Comparison of ENCODE assay signal across 16 cellular contexts in genomic region chrX:37453821-37454220, GRCh38.
A peak's percentile ranks its signal among the peaks of the same experiment; 100 is the strongest.
DNase-seq lines count a peak whose midpoint lies in the region; ATAC-seq, FAIRE-seq and TF ChIP-seq lines count a peak whose summit lies in the region.
"Had no signal": no experiment of that assay in that cellular context is flagged by ENCODE, and none has a peak within 500 bp of the region (broad histone marks: within the 10 kb centered on the region; RNA-seq: fewer than 3 reads in every experiment).

No MANE protein-coding gene starts in this region.

- H3K9me2 ChIP-seq in PC-3 (replicated peaks; ENCODE audit: low read length): no peaks in the 10 kb centered on the region

- TF ChIP-seq CTCF in A549 (IDR thresholded peaks at IDR 0.05): no peak
- TF ChIP-seq CTCF in PC-3 (conservative IDR thresholded peaks at IDR 0.05; ENCODE audit: low read depth, low read length): no peak
- TF ChIP-seq CTCF in bronchial epithelial cell (IDR thresholded peaks at IDR 0.05; ENCODE audit: insufficient read depth, low read length, severe bottlenecking): no peak
- no peak for TF ChIP-seq CTCF in keratinocyte (optimal IDR thresholded peaks at IDR 0.05 in 1 of 3, IDR thresholded peaks at IDR 0.05 in 1 of 3, conservative IDR thresholded peaks at IDR 0.05 in 1 of 3; ENCODE audit: extremely low read depth in 1 of 3, insufficient read depth in 2 of 3, low read length in 3 of 3)

- no peak overlapping the region for H3K27ac ChIP-seq in A549
- H3K27ac ChIP-seq in PC-3 (ENCODE audit: low read length): peak overlapping the region; percentile 82
- H3K27ac ChIP-seq in keratinocyte (ENCODE audit: control insufficient read depth, insufficient read depth, low read length): no peak overlapping the region
- H3K27ac ChIP-seq: BLaER1 treated with 17β-estradiol and CSF1 and Interleukin-3, amounts not matched to agents 10 nM and 100 nM; GM23248 had no signal

- H3K36me3 ChIP-seq in PC-3 (ENCODE audit: low read depth, low read length) (no peaks in the 10 kb centered on the region), bronchial epithelial cell (ENCODE audit: control insufficient read depth, insufficient read depth, low read length) (no peaks in the 10 kb centered on the region), keratinocyte (ENCODE audit: control insufficient read depth in 2 of 2, extremely low read depth in 1 of 2, insufficient read depth in 2 of 2, low read length in 2 of 2) (peaks cover 0 to 4% of the 10 kb centered on the region in 2 experiments)
- H3K36me3 ChIP-seq: BLaER1 treated with 17β-estradiol and CSF1 and Interleukin-3, amounts not matched to agents 10 nM and 100 nM had no signal

- H3F3A ChIP-seq in PC-3 (ENCODE audit: low read length, unreplicated experiment): no peaks in the 10 kb centered on the region

- no peaks in the 10 kb centered on the region for H3K27me3 ChIP-seq in PC-3 (ENCODE audit: low read length)
- no peaks in the 10 kb centered on the region for H3K27me3 ChIP-seq in bronchial epithelial cell (ENCODE audit: control insufficient read depth, insufficient read depth, low read length)
- no peaks in the 10 kb centered on the region for H3K27me3 ChIP-seq in keratinocyte (ENCODE audit: control insufficient read depth, extremely low read depth, insufficient read depth, low read length)
- H3K27me3 ChIP-seq: BLaER1 treated with 17β-estradiol and CSF1 and Interleukin-3, amounts not matched to agents 10 nM and 100 nM had no signal

- no peaks in the 10 kb centered on the region for H3K9me1 ChIP-seq in keratinocyte (ENCODE audit: control insufficient read depth, extremely low read depth, insufficient read depth, low read length)

- TF ChIP-seq RAD21 in A549 (conservative IDR thresholded peaks at IDR 0.05 in 1 of 2, IDR thresholded peaks at IDR 0.05 in 1 of 2): no peak

- WGBS in A549 (ENCODE audit: missing lambda C conversion rate): 90% methylated on average over 1 of the region's 1 CpG

- no peak overlapping the region for H3K9ac ChIP-seq in PC-3 (ENCODE audit: low read length)
- no peak overlapping the region for H3K9ac ChIP-seq in keratinocyte (ENCODE audit: control insufficient read depth, extremely low read depth, insufficient read depth, low read length)
- H3K9ac ChIP-seq: BLaER1 treated with 17β-estradiol and CSF1 and Interleukin-3, amounts not matched to agents 10 nM and 100 nM; GM23248 had no signal

- POLR2A ChIA-PET in A549 (lab: Yijun Ruan, JAX) (no interaction called here), PC-3 (lab: Charles Lee; ENCODE audit: unreplicated experiment) (interaction anchor here (0.6 kb wide), 1 partner anchor 103 kb away, joined by 8 read pairs; no protein-coding TSS in a partner anchor)

- H3K79me2 ChIP-seq in PC-3 (ENCODE audit: low read length) (no peaks in the 10 kb centered on the region), keratinocyte (ENCODE audit: control insufficient read depth, insufficient read depth, low read length) (no peaks in the 10 kb centered on the region)

- H4K20me1 ChIP-seq in PC-3 (ENCODE audit: low read length) (no peaks in the 10 kb centered on the region), keratinocyte (ENCODE audit: control insufficient read depth, extremely low read depth, insufficient read depth, low read length) (no peaks in the 10 kb centered on the region)
- H4K20me1 ChIP-seq: BLaER1 treated with 17β-estradiol and CSF1 and Interleukin-3, amounts not matched to agents 10 nM and 100 nM had no signal

- H3K9me3 ChIP-seq in A549 (no peaks in the 10 kb centered on the region), PC-3 (ENCODE audit: low read length) (no peaks in the 10 kb centered on the region), keratinocyte (ENCODE audit: control insufficient read depth, low read depth, low read length) (no peaks in the 10 kb centered on the region)
- H3K9me3 ChIP-seq: BLaER1 treated with 17β-estradiol and CSF1 and Interleukin-3, amounts not matched to agents 10 nM and 100 nM had no signal

- intact Hi-C loops in PC-3 (cut with micrococcal nuclease): no loop called here

- BruUV-seq in PC-3 (replicated peaks; lab: Mats Ljungman, UMichigan): no TSS peak

- peak; percentile 51 for FAIRE-seq in A549 (lab: Jason Lieb, UNC)
- FAIRE-seq in bronchial epithelial cell (lab: Jason Lieb, UNC): no peak
- FAIRE-seq in keratinocyte (lab: Jason Lieb, UNC): peak; percentile 23
- FAIRE-seq: GM12878, GM18507 had no signal

- H2AFZ ChIP-seq in PC-3 (ENCODE audit: low read length): no peak overlapping the region
- H2AFZ ChIP-seq in keratinocyte (ENCODE audit: control insufficient read depth, low read length): no peak overlapping the region
- H2AFZ ChIP-seq: GM23248 had no signal

- no peak for TF ChIP-seq EP300 in A549 (IDR thresholded peaks at IDR 0.05)

- CTCF ChIA-PET in A549 (lab: Yijun Ruan, JAX) (interaction anchor here (0.7 kb wide), 1 partner anchor 15 kb away, joined by 3 read pairs; no protein-coding TSS in a partner anchor), PC-3 (lab: Charles Lee) (no interaction called here)

- dilution Hi-C loops in keratinocyte (cut with MboI; ENCODE audit: extremely low pct_ligation_motif_present, low sequenced_read_pairs): no loop called here

- no peak overlapping the region for H3K4me2 ChIP-seq in A549
- peak overlapping the region; percentile 65 for H3K4me2 ChIP-seq in PC-3 (ENCODE audit: low read length)
- no peak overlapping the region for H3K4me2 ChIP-seq in keratinocyte (ENCODE audit: control insufficient read depth, extremely low read depth, insufficient read depth, low read depth, low read length)
- H3K4me2 ChIP-seq: BLaER1 treated with 17β-estradiol and CSF1 and Interleukin-3, amounts not matched to agents 10 nM and 100 nM had no signal

- peaks cover 10% of the 10 kb centered on the region for H3K4me1 ChIP-seq in A549
- peaks cover 29% of the 10 kb centered on the region for H3K4me1 ChIP-seq in PC-3 (ENCODE audit: insufficient read depth, low read length)
- peaks cover 28% of the 10 kb centered on the region for H3K4me1 ChIP-seq in keratinocyte (ENCODE audit: control insufficient read depth, extremely low read depth, insufficient read depth, low read length)
- H3K4me1 ChIP-seq: BLaER1 treated with 17β-estradiol and CSF1 and Interleukin-3, amounts not matched to agents 10 nM and 100 nM had no signal

- TF ChIP-seq POLR2A in A549 (IDR thresholded peaks at IDR 0.05; ENCODE audit: low read length): no peak

- DNase-seq in A549 (ENCODE audit: low read depth in 1 of 2, low spot score in 1 of 2) (no peak), PC-3 (peak; percentile 22), bronchial epithelial cell (ENCODE audit: low read depth) (peak; percentile 63), keratinocyte (ENCODE audit: low read depth, low spot score) (no peak), SKM-1 (lab: John Stamatoyannopoulos, UW; ENCODE audit: unreplicated experiment) (no peak), NCI-H146 (lab: John Stamatoyannopoulos, UW) (no peak)
- no peak for DNase-seq in stimulated activated naive CD4-positive, alpha-beta T cell (lab: John Stamatoyannopoulos, UW)
- DNase-seq: 8988T; ACHN; CD4-positive, CD25-positive, alpha-beta regulatory T cell; DMS 273 treated with DMSO at 0.1 percent for 48 hours; GM23248; H7 had no signal

- no peak for ATAC-seq in A549
- no peak for ATAC-seq in PC-3
- ATAC-seq: GM12878 had no signal

- H3K4me3 ChIP-seq in A549: no peak overlapping the region
- H3K4me3 ChIP-seq in PC-3 (ENCODE audit: low read length): no peak overlapping the region
- no peak overlapping the region for H3K4me3 ChIP-seq in bronchial epithelial cell (ENCODE audit: low read depth, low read length)
- H3K4me3 ChIP-seq in keratinocyte (ENCODE audit: control insufficient read depth in 2 of 3, extremely low read depth in 1 of 3, insufficient read depth in 2 of 3, low read depth in 1 of 3, low read length in 3 of 3): no peak overlapping the region
- H3K4me3 ChIP-seq: BLaER1 treated with 17β-estradiol and CSF1 and Interleukin-3, amounts not matched to agents 10 nM and 100 nM; GM12878; GM23248 had no signal

TF ChIP-seq in A549, 52 proteins besides CTCF, POLR2A, EP300 and RAD21 (continues in another document):
- TF ChIP-seq CBX2 (IDR thresholded peaks at IDR 0.05; ENCODE audit: borderline replicate concordance, low read depth) (no peak), KDM1A (IDR thresholded peaks at IDR 0.05; ENCODE audit: low read depth) (no peak), REST (IDR thresholded peaks at IDR 0.05) (no peak), HMGXB4 (CRISPR knock-in tag; IDR thresholded peaks at IDR 0.05; ENCODE audit: borderline replicate concordance) (no peak)

Comparison
In these comparisons a context has a peak if more than half of its experiments do, and no peak if none do; other contexts are left out.
1. DNase-seq: peak in PC-3 (single experiment) and bronchial epithelial cell (single experiment); none in A549 (0 of 2), keratinocyte (single experiment), SKM-1 (single experiment), NCI-H146 (single experiment) and stimulated activated naive CD4-positive, alpha-beta T cell (0 of 6).